Comparison of ENCODE assay signal across 15 cellular contexts in the genomic region with DNA sequence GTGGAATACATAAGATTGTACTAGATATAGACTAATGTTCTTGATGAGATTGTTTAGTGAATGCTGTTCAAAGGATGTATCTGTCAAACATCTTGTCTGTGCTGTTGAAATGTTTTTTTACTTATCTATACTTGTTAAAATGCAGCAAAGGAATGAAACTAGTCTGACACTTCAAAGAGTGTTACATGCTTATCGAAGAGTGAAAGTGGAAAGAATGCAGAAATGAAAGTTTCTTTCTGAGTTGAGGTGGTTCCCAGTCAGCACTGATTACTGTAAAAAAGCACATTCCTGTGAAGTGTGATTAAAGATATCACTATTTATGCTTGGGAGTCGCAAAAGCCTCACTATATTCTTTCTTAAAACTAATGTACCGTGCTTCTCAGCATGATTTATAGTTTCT.
A peak's percentile ranks its signal among the peaks of the same experiment; 100 is the strongest.
DNase-seq lines count a peak whose midpoint lies in the region; ATAC-seq, FAIRE-seq and TF ChIP-seq lines count a peak whose summit lies in the region.
"Had no signal": no experiment of that assay in that cellular context is flagged by ENCODE, and none has a peak within 500 bp of the region (broad histone marks: within the 10 kb centered on the region; RNA-seq: fewer than 3 reads in every experiment).

No MANE protein-coding gene starts in this region.

- H3K4me2 ChIP-seq in HepG2 (ENCODE audit: low read depth, low read length), result no peak overlapping the region

- peaks cover 6% of the 10 kb centered on the region for H3K4me1 Mint-ChIP-seq in stimulated activated naive CD8-positive, alpha-beta T cell treated with anti-CD3 and anti-CD28 coated beads, Interleukin-15, amount 100 ng/mL, for 72 hours
- peaks cover 2% of the 10 kb centered on the region for H3K4me1 Mint-ChIP-seq in osteocyte (ENCODE audit: unreplicated experiment)

- H3K27ac ChIP-seq in right lobe of liver (no peak overlapping the region), HepG2 (ENCODE audit: extremely low read length, insufficient read depth, low read length) (no peak overlapping the region), SK-N-MC (peak overlapping the region; percentile 61)
- H3K27ac ChIP-seq: SJCRH30 had no signal

- H3K9ac ChIP-seq in HepG2 (ENCODE audit: insufficient read depth, low read depth, low read length) (no peak overlapping the region), SK-N-MC (ENCODE audit: insufficient read length) (peak overlapping the region; percentile 54)

- 30% methylated on average over 3 of the region's 3 CpGs for WGBS in right lobe of liver (ENCODE audit: insufficient coverage, low coverage, low lambda C conversion rate, missing lambda C conversion rate)
- WGBS in HepG2 (ENCODE audit: low lambda C conversion rate), result 1% methylated on average over 3 of the region's 3 CpGs

- no peak for TF ChIP-seq RAD21 in HepG2 (CRISPR knock-in tag; IDR thresholded peaks at IDR 0.05)

- no peak for DNase-seq in right lobe of liver
- no peak for DNase-seq in HepG2 (ENCODE audit: low spot score)
- no peak for DNase-seq in SK-N-MC (ENCODE audit: low read depth, low spot score)
- DNase-seq in stimulated activated naive CD8-positive, alpha-beta T cell treated with anti-CD3 and anti-CD28 coated beads, Interleukin-15, amount 100 ng/mL, for 72 hours, result no peak
- DNase-seq in NCI-H1092 treated with DMSO at 0.1 percent for 48 hours (lab: John Stamatoyannopoulos, UW), result no peak
- no peak for DNase-seq in NOMO-1 treated with dmso at 0.1 percent for 144 hours (lab: John Stamatoyannopoulos, UW; ENCODE audit: unreplicated experiment)
- DNase-seq in osteocyte (ENCODE audit: extremely low spot score, unreplicated experiment), result no peak
- DNase-seq: activated CD4-positive, alpha-beta T cell treated with anti-CD3 and anti-CD28 coated beads, Interleukin-2, amount 10 ng/mL, durations not matched to agents 24 days and 14 days; endodermal cell; GF-D8; H7; NCI-H2171; SJCRH30 had no signal

- ATAC-seq in right lobe of liver, result peak in 3 of 4 donors; percentile 60 to 82 (median 62)
- ATAC-seq in HepG2, result no peak
- ATAC-seq in HG02884 (IDR thresholded peaks at IDR 0.05; ENCODE audit: unreplicated experiment), result peak; percentile 92
- ATAC-seq in stimulated activated naive CD8-positive, alpha-beta T cell treated with anti-CD3 and anti-CD28 coated beads, Interleukin-15, amount 100 ng/mL, for 72 hours, result peak; percentile 91
- ATAC-seq: K562 had no signal

- CTCF ChIA-PET in HepG2 (lab: Yijun Ruan, JAX; ENCODE audit: low intra/inter-chr PET ratio, low total read pairs), result no interaction called here

- H3K9me3 Mint-ChIP-seq in stimulated activated naive CD8-positive, alpha-beta T cell treated with anti-CD3 and anti-CD28 coated beads, Interleukin-15, amount 100 ng/mL, for 72 hours, result no peaks in the 10 kb centered on the region
- peaks cover 12% of the 10 kb centered on the region for H3K9me3 Mint-ChIP-seq in osteocyte (ENCODE audit: unreplicated experiment)
- H3K9me3 Mint-ChIP-seq: activated CD4-positive, alpha-beta T cell treated with anti-CD3 and anti-CD28 coated beads, Interleukin-2, amount 10 ng/mL, durations not matched to agents 24 days and 14 days; endodermal cell had no signal

- H2AFZ ChIP-seq in HepG2 (ENCODE audit: low read length), result no peak overlapping the region

- no peaks in the 10 kb centered on the region for H3K27me3 Mint-ChIP-seq in stimulated activated naive CD8-positive, alpha-beta T cell treated with anti-CD3 and anti-CD28 coated beads, Interleukin-15, amount 100 ng/mL, for 72 hours
- no peaks in the 10 kb centered on the region for H3K27me3 Mint-ChIP-seq in osteocyte (ENCODE audit: unreplicated experiment)

- in situ Hi-C loops in HepG2 (cut with HindIII; ENCODE audit: extremely low pct_ligation_motif_present, low pct_unique_long_range_greater_than_20kb), result no loop called here

- no peaks in the 10 kb centered on the region for H3K79me2 ChIP-seq in HepG2 (ENCODE audit: insufficient read depth, low read length)

- intact Hi-C loops in right lobe of liver (cut with DNase I), result no loop called here
- intact Hi-C loops in HepG2 (cut with micrococcal nuclease; ENCODE audit: unreplicated experiment), result no loop called here

- FAIRE-seq in HepG2 (lab: Jason Lieb, UNC), result no peak
- FAIRE-seq: K562 had no signal

- H4K20me1 ChIP-seq in HepG2 (ENCODE audit: insufficient read depth, low read length), result no peaks in the 10 kb centered on the region

- no peaks in the 10 kb centered on the region for H3K36me3 ChIP-seq in right lobe of liver
- H3K36me3 ChIP-seq in HepG2 (replicated peaks in 1 of 2; ENCODE audit: control insufficient read depth in 1 of 2, insufficient read depth in 2 of 2, low read length in 2 of 2), result no peaks in the 10 kb centered on the region
- no peaks in the 10 kb centered on the region; the same call in 1 of the 2 replicates for H3K36me3 ChIP-seq in SK-N-MC (ENCODE audit: insufficient read depth, low read length)
- H3K36me3 ChIP-seq: SJCRH30 had no signal

- TF ChIP-seq POLR2A in right lobe of liver (IDR thresholded peaks at IDR 0.05), result no peak
- no peak for TF ChIP-seq POLR2A in HepG2 (IDR thresholded peaks at IDR 0.05; ENCODE audit: insufficient read depth in 1 of 2, low read depth in 2 of 2, low read length in 2 of 2)

- POLR2A ChIA-PET in HepG2 (lab: Yijun Ruan, JAX), result no interaction called here

- no peak overlapping the region for H3K27ac Mint-ChIP-seq in stimulated activated naive CD8-positive, alpha-beta T cell treated with anti-CD3 and anti-CD28 coated beads, Interleukin-15, amount 100 ng/mL, for 72 hours
- H3K27ac Mint-ChIP-seq in osteocyte (ENCODE audit: unreplicated experiment), result no peak overlapping the region
- H3K27ac Mint-ChIP-seq: activated CD4-positive, alpha-beta T cell treated with anti-CD3 and anti-CD28 coated beads, Interleukin-2, amount 10 ng/mL, durations not matched to agents 24 days and 14 days; endodermal cell had no signal

- TF ChIP-seq EP300 in HepG2 (IDR thresholded peaks at IDR 0.05; ENCODE audit: low read depth in 2 of 2, low read length in 2 of 2) (no peak), HepG2 (CRISPR knock-in tag; IDR thresholded peaks at IDR 0.05; ENCODE audit: borderline replicate concordance) (no peak)

- no TSS peak for BruUV-seq in HepG2 (replicated peaks; lab: Mats Ljungman, UMichigan)

- TF ChIP-seq CTCF in right lobe of liver (IDR thresholded peaks at IDR 0.05), result no peak
- TF ChIP-seq CTCF in HepG2 (CRISPR knock-in tag; IDR thresholded peaks at IDR 0.05), result no peak
- no peak for TF ChIP-seq CTCF in osteocyte (IDR thresholded peaks at IDR 0.05)

- H3K4me1 ChIP-seq in right lobe of liver (no peaks in the 10 kb centered on the region), HepG2 (ENCODE audit: insufficient read depth, low read length) (no peaks in the 10 kb centered on the region)
- H3K4me1 ChIP-seq: SJCRH30 had no signal

- H3K36me3 Mint-ChIP-seq in osteocyte (ENCODE audit: unreplicated experiment), result no peaks in the 10 kb centered on the region

- H3K4me3 ChIP-seq in right lobe of liver, result no peak overlapping the region
- no peak overlapping the region for H3K4me3 ChIP-seq in HepG2 (replicated peaks in 1 of 3; ENCODE audit: insufficient read depth in 1 of 3, low read depth in 2 of 3, low read length in 3 of 3)
- H3K4me3 ChIP-seq in SK-N-MC, result peak overlapping the region; percentile 55
- H3K4me3 ChIP-seq: K562, SJCRH30 had no signal

- H3K4me3 Mint-ChIP-seq in stimulated activated naive CD8-positive, alpha-beta T cell treated with anti-CD3 and anti-CD28 coated beads, Interleukin-15, amount 100 ng/mL, for 72 hours, result peak overlapping the region; percentile 28 to 69
- no peak overlapping the region for H3K4me3 Mint-ChIP-seq in osteocyte (ENCODE audit: unreplicated experiment)
- H3K4me3 Mint-ChIP-seq: activated CD4-positive, alpha-beta T cell treated with anti-CD3 and anti-CD28 coated beads, Interleukin-2, amount 10 ng/mL, durations not matched to agents 24 days and 14 days; endodermal cell had no signal

- H3K9me3 ChIP-seq in right lobe of liver, result no peaks in the 10 kb centered on the region
- peaks cover 81% of the 10 kb centered on the region for H3K9me3 ChIP-seq in HepG2 (ENCODE audit: low read length)
- H3K9me3 ChIP-seq in SK-N-MC (ENCODE audit: low read depth, low read length), result peaks cover 6% of the 10 kb centered on the region; the same call in 1 of the 2 replicates
- H3K9me3 ChIP-seq: SJCRH30 had no signal

- H3K27me3 ChIP-seq in right lobe of liver, result no peaks in the 10 kb centered on the region
- no peaks in the 10 kb centered on the region for H3K27me3 ChIP-seq in HepG2 (ENCODE audit: control insufficient read depth in 1 of 2, insufficient read depth in 2 of 2, low read length in 2 of 2)
- H3K27me3 ChIP-seq: SJCRH30 had no signal

TF ChIP-seq in HepG2, 621 proteins besides CTCF, POLR2A, EP300 and RAD21:
- no peak for TF ChIP-seq ZNF510 (CRISPR knock-in tag; IDR thresholded peaks at IDR 0.05; ENCODE audit: low read depth)
- TF ChIP-seq, protein P1, sequence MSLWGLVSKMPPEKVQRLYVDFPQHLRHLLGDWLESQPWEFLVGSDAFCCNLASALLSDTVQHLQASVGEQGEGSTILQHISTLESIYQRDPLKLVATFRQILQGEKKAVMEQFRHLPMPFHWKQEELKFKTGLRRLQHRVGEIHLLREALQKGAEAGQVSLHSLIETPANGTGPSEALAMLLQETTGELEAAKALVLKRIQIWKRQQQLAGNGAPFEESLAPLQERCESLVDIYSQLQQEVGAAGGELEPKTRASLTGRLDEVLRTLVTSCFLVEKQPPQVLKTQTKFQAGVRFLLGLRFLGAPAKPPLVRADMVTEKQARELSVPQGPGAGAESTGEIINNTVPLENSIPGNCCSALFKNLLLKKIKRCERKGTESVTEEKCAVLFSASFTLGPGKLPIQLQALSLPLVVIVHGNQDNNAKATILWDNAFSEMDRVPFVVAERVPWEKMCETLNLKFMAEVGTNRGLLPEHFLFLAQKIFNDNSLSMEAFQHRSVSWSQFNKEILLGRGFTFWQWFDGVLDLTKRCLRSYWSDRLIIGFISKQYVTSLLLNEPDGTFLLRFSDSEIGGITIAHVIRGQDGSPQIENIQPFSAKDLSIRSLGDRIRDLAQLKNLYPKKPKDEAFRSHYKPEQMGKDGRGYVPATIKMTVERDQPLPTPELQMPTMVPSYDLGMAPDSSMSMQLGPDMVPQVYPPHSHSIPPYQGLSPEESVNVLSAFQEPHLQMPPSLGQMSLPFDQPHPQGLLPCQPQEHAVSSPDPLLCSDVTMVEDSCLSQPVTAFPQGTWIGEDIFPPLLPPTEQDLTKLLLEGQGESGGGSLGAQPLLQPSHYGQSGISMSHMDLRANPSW (CRISPR knock-in tag; IDR thresholded peaks at IDR 0.05; ENCODE audit: borderline replicate concordance), result no peak
